In the genomic region with DNA sequence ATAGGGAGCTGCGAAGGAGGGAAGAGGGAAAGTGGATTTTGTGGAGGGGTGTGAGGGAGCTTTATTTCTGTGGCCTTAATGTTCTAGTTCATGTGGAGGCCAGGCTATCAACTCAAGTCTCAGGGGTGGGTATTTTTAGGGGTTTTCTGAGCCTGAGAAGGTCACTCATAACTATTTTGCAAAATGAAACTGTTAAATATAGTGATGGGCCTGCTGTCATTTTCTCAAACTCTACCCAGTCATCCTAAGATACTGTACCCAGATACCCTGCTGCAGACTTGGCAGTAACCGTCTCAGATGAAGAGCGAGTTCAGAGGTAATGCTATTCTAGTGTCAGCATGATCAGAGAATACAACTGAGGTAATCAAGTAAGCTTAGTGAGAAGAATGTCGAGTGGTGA, we compare ENCODE assay signal across 18 cellular contexts.
A peak's percentile ranks its signal among the peaks of the same experiment; 100 is the strongest.
DNase-seq lines count a peak whose midpoint lies in the region; ATAC-seq and TF ChIP-seq lines count a peak whose summit lies in the region.
"Had no signal": no experiment of that assay in that cellular context is flagged by ENCODE, and none has a peak within 500 bp of the region (broad histone marks: within the 10 kb centered on the region; RNA-seq: fewer than 3 reads in every experiment).

No MANE protein-coding gene starts in this region.

- DNase-seq in PC-3 (no peak), SKM-1 treated with dmso at 0.1 percent for 144 hours (lab: John Stamatoyannopoulos, UW; ENCODE audit: unreplicated experiment) (no peak)
- no peak for DNase-seq in stimulated activated CD4-positive, alpha-beta T cell treated with anti-CD3 and anti-CD28 coated beads, Interleukin-2, amount 100 ng/mL, for 48 hours
- DNase-seq: activated naive CD4-positive, alpha-beta T cell; CD4-positive, alpha-beta T cell; lower lobe of right lung; naive B cell; NCI-H2029 treated with DMSO at 0.1 percent for 48 hours; NCI-H524 treated with DMSO at 0.1 percent for 48 hours; WERI-Rb-1 had no signal

- no peaks in the 10 kb centered on the region; the same call in 1 of the 2 replicates for H3K9me2 ChIP-seq in PC-3 (replicated peaks; ENCODE audit: low read length)

- no peak overlapping the region for H2AFZ ChIP-seq in PC-3 (ENCODE audit: low read length)

- H3K27ac ChIP-seq in PC-3 (ENCODE audit: low read length), result no peak overlapping the region
- H3K27ac ChIP-seq: ascending aorta, lower lobe of right lung, thoracic aorta, WERI-Rb-1 had no signal

- CTCF ChIA-PET in PC-3 (lab: Charles Lee), result no interaction called here

- ATAC-seq in GM18498 (IDR thresholded peaks at IDR 0.05; ENCODE audit: unreplicated experiment) (peak; percentile 75), GM19324 (IDR thresholded peaks at IDR 0.05; ENCODE audit: low FRiP score, unreplicated experiment) (peak; percentile 71), HG02759 (IDR thresholded peaks at IDR 0.05; ENCODE audit: unreplicated experiment) (peak; percentile 84), HG03442 (IDR thresholded peaks at IDR 0.05; ENCODE audit: unreplicated experiment) (peak; percentile 48), PC-3 (no peak), esophagus mucosa (no peak)
- ATAC-seq: HepG2, lower lobe of right lung had no signal

- POLR2A ChIA-PET in PC-3 (lab: Charles Lee; ENCODE audit: unreplicated experiment), result no interaction called here

- H3K36me3 ChIP-seq in PC-3 (ENCODE audit: low read depth, low read length), result no peaks in the 10 kb centered on the region
- H3K36me3 ChIP-seq: ascending aorta, lower lobe of right lung, thoracic aorta, WERI-Rb-1 had no signal

- no peak overlapping the region for H3K4me2 ChIP-seq in PC-3 (ENCODE audit: low read length)

- H4K20me1 ChIP-seq in PC-3 (ENCODE audit: low read length), result no peaks in the 10 kb centered on the region

- no peaks in the 10 kb centered on the region for H3K79me2 ChIP-seq in PC-3 (ENCODE audit: low read length)

- no peak for TF ChIP-seq CTCF in PC-3 (conservative IDR thresholded peaks at IDR 0.05; ENCODE audit: low read depth, low read length)

- no TSS peak for BruUV-seq in PC-3 (replicated peaks; lab: Mats Ljungman, UMichigan)

- intact Hi-C loops in PC-3 (cut with micrococcal nuclease), result no loop called here

- no peaks in the 10 kb centered on the region for H3K9me3 ChIP-seq in PC-3 (ENCODE audit: low read length)
- H3K9me3 ChIP-seq: ascending aorta, lower lobe of right lung, thoracic aorta had no signal

- no peaks in the 10 kb centered on the region for H3K27me3 ChIP-seq in PC-3 (ENCODE audit: low read length)
- H3K27me3 ChIP-seq: ascending aorta had no signal

- H3K4me3 ChIP-seq in PC-3 (ENCODE audit: low read length), result no peak overlapping the region
- H3K4me3 ChIP-seq: ascending aorta, lower lobe of right lung, thoracic aorta had no signal

- no peak overlapping the region for H3K9ac ChIP-seq in PC-3 (ENCODE audit: low read length)

- 0 out of 2 replicates have a peak, but pooled peaks cover 7% of the 10 kb centered on the region for H3K4me1 ChIP-seq in PC-3 (ENCODE audit: insufficient read depth, low read length)

- H3F3A ChIP-seq in PC-3 (ENCODE audit: low read length, unreplicated experiment), result no peaks in the 10 kb centered on the region

Comparison
In these comparisons a context has a peak if more than half of its experiments do, and no peak if none do; other contexts are left out.
1. ATAC-seq: peak in GM18498 (single experiment), GM19324 (single experiment), HG02759 (single experiment) and HG03442 (single experiment); none in PC-3 (single experiment) and esophagus mucosa (single experiment).